Comparison of ENCODE assay signal across 9 cellular contexts in genomic region chr19:4534836-4535658, GRCh38.
DNase-seq lines count a peak whose midpoint lies in the region; ATAC-seq lines count a peak whose summit lies in the region.
"Had no signal": no experiment of that assay in that cellular context is flagged by ENCODE, and none has a peak within 500 bp of the region (broad histone marks: within the 10 kb centered on the region; RNA-seq: fewer than 3 reads in every experiment).

Gene PLIN5 (minus strand): TSS chr19:4535224. CDS start chr19:4534074, 1,150 bp downstream.

- H3K27ac ChIP-seq in caudate nucleus (ENCODE audit: low read depth, low read length), result peak within 1 kb of the TSS; percentile 40
- H3K27ac ChIP-seq: HL-60 had no signal

- peaks cover 11% of the 10 kb centered on the region for H3K27me3 Mint-ChIP-seq in T-helper 2 cell treated with Interferon-gamma antibody and Interleukin-4, amounts not matched to agents 5 μg/mL and 100 μg/mL, for 36 hours (ENCODE audit: low read depth)

- H3K27ac Mint-ChIP-seq in T-helper 2 cell treated with Interferon-gamma antibody and Interleukin-4, amounts not matched to agents 5 μg/mL and 100 μg/mL, for 36 hours, result no peak within 1 kb of the TSS

- ATAC-seq in GM19463 (IDR thresholded peaks at IDR 0.05; ENCODE audit: unreplicated experiment) (no peak), GM21528 (IDR thresholded peaks at IDR 0.05; ENCODE audit: low FRiP score, unreplicated experiment) (no peak)

- DNase-seq in DMS79 (lab: John Stamatoyannopoulos, UW) (peak; percentile 73), NCI-H1436 (lab: John Stamatoyannopoulos, UW) (peak; percentile 81), caudate nucleus (lab: John Stamatoyannopoulos, UW) (peak in 47 of 61 donors; percentile 2 to 83 (median 42)), islet precursor cell (peak; percentile 91)
- peak; percentile 15 for DNase-seq in T-helper 2 cell treated with Interferon-gamma antibody and Interleukin-4, amounts not matched to agents 5 μg/mL and 100 μg/mL, for 36 hours (ENCODE audit: low spot score)
- peak; percentile 65 for DNase-seq in stimulated activated CD4-positive, alpha-beta T cell treated with anti-CD3 and anti-CD28 coated beads, Interleukin-15, amount 100 ng/mL, for 24 hours

- H3K36me3 Mint-ChIP-seq in T-helper 2 cell treated with Interferon-gamma antibody and Interleukin-4, amounts not matched to agents 5 μg/mL and 100 μg/mL, for 36 hours (ENCODE audit: low read depth), result no peaks in the 10 kb centered on the region

- peaks cover 2% of the 10 kb centered on the region for H3K4me1 Mint-ChIP-seq in T-helper 2 cell treated with Interferon-gamma antibody and Interleukin-4, amounts not matched to agents 5 μg/mL and 100 μg/mL, for 36 hours (ENCODE audit: low read depth)

- no peak within 1 kb of the TSS for H3K4me3 Mint-ChIP-seq in T-helper 2 cell treated with Interferon-gamma antibody and Interleukin-4, amounts not matched to agents 5 μg/mL and 100 μg/mL, for 36 hours

- no peaks in the 10 kb centered on the region for H3K9me3 Mint-ChIP-seq in T-helper 2 cell treated with Interferon-gamma antibody and Interleukin-4, amounts not matched to agents 5 μg/mL and 100 μg/mL, for 36 hours

Comparison
In these comparisons a context has a peak if more than half of its experiments do, and no peak if none do; other contexts are left out.
1. DNase-seq: peak in every context shown above with its lines; median percentile 91 in islet precursor cell; 81 in NCI-H1436; 73 in DMS79; 65 in stimulated activated CD4-positive, alpha-beta T cell treated with anti-CD3 and anti-CD28 coated beads, Interleukin-15, amount 100 ng/mL, for 24 hours; 42 in caudate nucleus; 15 in T-helper 2 cell treated with Interferon-gamma antibody and Interleukin-4, amounts not matched to agents 5 μg/mL and 100 μg/mL, for 36 hours.